In the genomic region with DNA sequence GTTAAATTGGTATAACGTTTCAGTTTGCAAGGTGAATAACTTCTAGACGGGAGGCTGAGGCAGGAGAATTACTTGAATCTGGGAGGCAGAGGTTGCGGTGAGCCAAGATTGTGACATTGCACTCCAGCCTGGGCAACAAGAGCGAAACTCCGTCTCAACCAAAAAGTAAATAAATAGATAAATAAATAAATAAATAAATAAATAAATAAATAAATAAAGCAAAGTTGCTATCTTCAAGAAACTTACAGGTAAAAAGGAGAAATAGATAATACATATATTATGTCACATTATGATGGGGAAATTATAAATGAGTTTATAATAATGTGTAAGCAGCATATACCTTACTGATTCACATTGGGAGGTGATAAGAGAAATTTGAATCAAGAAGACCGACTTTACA, we compare ENCODE assay signal across 39 cellular contexts.
"Had no signal": no experiment of that assay in that cellular context is flagged by ENCODE, and none has a peak within 500 bp of the region (broad histone marks: within the 10 kb centered on the region; RNA-seq: fewer than 3 reads in every experiment).

No MANE protein-coding gene starts in this region.

- H3K4me1 ChIP-seq: adrenal gland, ascending aorta, body of pancreas, breast epithelium had no signal

- H3K27me3 ChIP-seq: adrenal gland, ascending aorta, body of pancreas, brain microvascular endothelial cell, breast epithelium, cardiac muscle cell had no signal

- ATAC-seq: activated naive CD4-positive, alpha-beta T cell treated with anti-CD3 and anti-CD28 coated beads, Interleukin-2, amount 50 U/mL, for 72 hours; activated naive CD8-positive, alpha-beta T cell treated with anti-CD3 and anti-CD28 coated beads, Interleukin-2, amount 50 U/mL, for 24 hours; activated T-cell treated with anti-CD3 and anti-CD28 coated beads, Interleukin-2, amount 50 U/mL, for 4 hours; activated T-cell treated with anti-CD3 and anti-CD28 coated beads, Interleukin-2, amount 50 U/mL, for 72 hours; activated T-helper 17 cell treated with anti-CD3 and anti-CD28 coated beads, Interleukin-2, amount 50 U/mL, for 72 hours; body of pancreas had no signal

- H3K9me3 ChIP-seq: adrenal gland, ascending aorta, body of pancreas, breast epithelium had no signal

- H3K9me3 Mint-ChIP-seq: activated T-helper 1 cell treated with anti-CD3 and anti-CD28 coated beads, Interleukin-12 subunit alpha, Interleukin-12 subunit beta, Interleukin-2, Interleukin-4 antibody, amounts not matched to agents 30 ng/mL and 10 ng/mL and 1 ng/mL, durations not matched to agents 14 hours and 24 hours and 36 hours; brain; central memory CD8-positive, alpha-beta T cell had no signal

- FAIRE-seq: astrocyte, bronchial epithelial cell had no signal

- DNase-seq: activated effector memory CD4-positive, alpha-beta T cell treated with anti-CD3 and anti-CD28 coated beads, Interleukin-2, amount 50 U/mL, for 16 hours; activated effector memory CD4-positive, alpha-beta T cell treated with Interleukin-2 at 50 U/mL for 16 hours; activated gamma-delta T cell; activated gamma-delta T cell treated with Interleukin-2 at 50 U/mL for 16 hours; activated naive CD4-positive, alpha-beta T cell; activated naive CD4-positive, alpha-beta T cell treated with anti-CD3 and anti-CD28 coated beads for 36 hours; activated naive CD4-positive, alpha-beta T cell treated with anti-CD3 and anti-CD28 coated beads, Interleukin-2, amount 10 ng/mL, durations not matched to agents 7 days and 5 days; activated naive CD4-positive, alpha-beta T cell treated with anti-CD3 and anti-CD28 coated beads, Interleukin-2, amount 50 U/mL, for 16 hours; activated naive CD4-positive, alpha-beta T cell treated with Interleukin-2 at 50 U/mL for 16 hours; activated naive CD8-positive, alpha-beta T cell treated with anti-CD3 and anti-CD28 coated beads for 36 hours; activated naive CD8-positive, alpha-beta T cell treated with anti-CD3 and anti-CD28 coated beads, Interleukin-2, amount 10 ng/mL, durations not matched to agents 7 days and 5 days; activated naive CD8-positive, alpha-beta T cell treated with anti-CD3 and anti-CD28 coated beads, Interleukin-2, amount 50 U/mL, for 24 hours; activated T-cell treated with anti-CD3 and anti-CD28 coated beads, Interleukin-2, amount 50 U/mL, for 24 hours; activated T-cell treated with anti-CD3 and anti-CD28 coated beads, Interleukin-2, amount 50 U/mL, for 4 hours; activated T-cell treated with anti-CD3 and anti-CD28 coated beads, Interleukin-2, amount 50 U/mL, for 48 hours; activated T-cell treated with anti-CD3 and anti-CD28 coated beads, Interleukin-2, amount 50 U/mL, for 72 hours; adrenal gland; amniotic stem cell; amygdala; anterior cingulate cortex; aorta; body of pancreas; brain microvascular endothelial cell; caudate nucleus; central memory CD4-positive, alpha-beta T cell; cerebellar nuclear complex had no signal

- H3K27ac ChIP-seq: adrenal gland, ascending aorta, body of pancreas, brain microvascular endothelial cell, breast epithelium, cardiac muscle cell had no signal

- H3K4me3 ChIP-seq: adrenal gland, ascending aorta, body of pancreas, breast epithelium, cardiac muscle cell had no signal

- H3K27me3 Mint-ChIP-seq: activated naive CD4-positive, alpha-beta T cell treated with anti-CD3 and anti-CD28 coated beads, Interleukin-2, amount 10 ng/mL, durations not matched to agents 7 days and 5 days; activated naive CD4-positive, alpha-beta T cell treated with anti-CD3 and anti-CD28 coated beads, Interleukin-2, amount 50 U/mL, for 24 hours; activated naive CD8-positive, alpha-beta T cell; activated naive CD8-positive, alpha-beta T cell treated with anti-CD3 and anti-CD28 coated beads for 36 hours; activated naive CD8-positive, alpha-beta T cell treated with anti-CD3 and anti-CD28 coated beads, Interleukin-2, amount 10 ng/mL, durations not matched to agents 7 days and 5 days; activated naive CD8-positive, alpha-beta T cell treated with anti-CD3 and anti-CD28 coated beads, Interleukin-2, amount 50 U/mL, for 24 hours; activated T-cell treated with anti-CD3 and anti-CD28 coated beads, Interleukin-2, amount 50 U/mL, for 24 hours; activated T-helper 17 cell treated with anti-CD3 and anti-CD28 coated beads, Interleukin-2, amount 50 U/mL, for 72 hours; brain; central memory CD8-positive, alpha-beta T cell had no signal

- H3K27ac Mint-ChIP-seq: activated naive CD4-positive, alpha-beta T cell treated with anti-CD3 and anti-CD28 coated beads for 36 hours; activated naive CD4-positive, alpha-beta T cell treated with anti-CD3 and anti-CD28 coated beads, Interleukin-2, amount 10 ng/mL, durations not matched to agents 7 days and 5 days; activated naive CD4-positive, alpha-beta T cell treated with anti-CD3 and anti-CD28 coated beads, Interleukin-2, amount 50 U/mL, for 24 hours; activated naive CD4-positive, alpha-beta T cell treated with anti-CD3 and anti-CD28 coated beads, Interleukin-2, amount 50 U/mL, for 72 hours; activated naive CD8-positive, alpha-beta T cell; activated naive CD8-positive, alpha-beta T cell treated with anti-CD3 and anti-CD28 coated beads for 36 hours; activated naive CD8-positive, alpha-beta T cell treated with anti-CD3 and anti-CD28 coated beads, Interleukin-2, amount 10 ng/mL, durations not matched to agents 7 days and 5 days; activated naive CD8-positive, alpha-beta T cell treated with anti-CD3 and anti-CD28 coated beads, Interleukin-2, amount 50 U/mL, for 24 hours; activated T-cell treated with anti-CD3 and anti-CD28 coated beads, Interleukin-2, amount 50 U/mL, for 24 hours; activated T-cell treated with anti-CD3 and anti-CD28 coated beads, Interleukin-2, amount 50 U/mL, for 72 hours; activated T-helper 1 cell treated with anti-CD3 and anti-CD28 coated beads, Interleukin-12 subunit alpha, Interleukin-12 subunit beta, Interleukin-2, Interleukin-4 antibody, amounts not matched to agents 30 ng/mL and 10 ng/mL and 1 ng/mL, durations not matched to agents 14 hours and 24 hours and 36 hours; activated T-helper 17 cell treated with anti-CD3 and anti-CD28 coated beads, Interleukin-2, amount 50 U/mL, for 72 hours; activated T-helper 2 cell treated with anti-CD3 and anti-CD28 coated beads, Interferon-gamma antibody, Interleukin-2, Interleukin-4, amounts not matched to agents 10 μg/mL and 5 μg/mL and 100 μg/mL, durations not matched to agents 14 hours and 24 hours and 36 hours; brain had no signal

- H3K36me3 Mint-ChIP-seq: activated naive CD4-positive, alpha-beta T cell treated with anti-CD3 and anti-CD28 coated beads, Interleukin-2, amount 10 ng/mL, durations not matched to agents 7 days and 5 days; activated naive CD4-positive, alpha-beta T cell treated with anti-CD3 and anti-CD28 coated beads, Interleukin-2, amount 50 U/mL, for 24 hours; activated naive CD8-positive, alpha-beta T cell; activated naive CD8-positive, alpha-beta T cell treated with anti-CD3 and anti-CD28 coated beads for 36 hours; activated naive CD8-positive, alpha-beta T cell treated with anti-CD3 and anti-CD28 coated beads, Interleukin-2, amount 10 ng/mL, durations not matched to agents 7 days and 5 days; brain had no signal

- H3K36me3 ChIP-seq: adrenal gland, ascending aorta, brain microvascular endothelial cell, breast epithelium, cardiac muscle cell had no signal

- H3K4me1 Mint-ChIP-seq: activated naive CD4-positive, alpha-beta T cell treated with anti-CD3 and anti-CD28 coated beads, Interleukin-2, amount 10 ng/mL, durations not matched to agents 7 days and 5 days; activated naive CD4-positive, alpha-beta T cell treated with anti-CD3 and anti-CD28 coated beads, Interleukin-2, amount 50 U/mL, for 24 hours; activated naive CD8-positive, alpha-beta T cell treated with anti-CD3 and anti-CD28 coated beads for 36 hours; activated naive CD8-positive, alpha-beta T cell treated with anti-CD3 and anti-CD28 coated beads, Interleukin-2, amount 10 ng/mL, durations not matched to agents 7 days and 5 days; activated naive CD8-positive, alpha-beta T cell treated with anti-CD3 and anti-CD28 coated beads, Interleukin-2, amount 50 U/mL, for 24 hours; activated T-helper 17 cell treated with anti-CD3 and anti-CD28 coated beads, Interleukin-2, amount 50 U/mL, for 72 hours; brain; central memory CD8-positive, alpha-beta T cell had no signal

- H3K4me3 Mint-ChIP-seq: activated naive CD4-positive, alpha-beta T cell treated with anti-CD3 and anti-CD28 coated beads for 36 hours; activated naive CD4-positive, alpha-beta T cell treated with anti-CD3 and anti-CD28 coated beads, Interleukin-2, amount 10 ng/mL, durations not matched to agents 7 days and 5 days; activated naive CD4-positive, alpha-beta T cell treated with anti-CD3 and anti-CD28 coated beads, Interleukin-2, amount 50 U/mL, for 24 hours; activated naive CD8-positive, alpha-beta T cell; activated naive CD8-positive, alpha-beta T cell treated with anti-CD3 and anti-CD28 coated beads for 36 hours; activated naive CD8-positive, alpha-beta T cell treated with anti-CD3 and anti-CD28 coated beads, Interleukin-2, amount 10 ng/mL, durations not matched to agents 7 days and 5 days; activated naive CD8-positive, alpha-beta T cell treated with anti-CD3 and anti-CD28 coated beads, Interleukin-2, amount 50 U/mL, for 24 hours; activated T-cell treated with anti-CD3 and anti-CD28 coated beads, Interleukin-2, amount 50 U/mL, for 24 hours; activated T-cell treated with anti-CD3 and anti-CD28 coated beads, Interleukin-2, amount 50 U/mL, for 4 hours; activated T-cell treated with anti-CD3 and anti-CD28 coated beads, Interleukin-2, amount 50 U/mL, for 72 hours; activated T-helper 1 cell treated with anti-CD3 and anti-CD28 coated beads, Interleukin-12 subunit alpha, Interleukin-12 subunit beta, Interleukin-2, Interleukin-4 antibody, amounts not matched to agents 30 ng/mL and 10 ng/mL and 1 ng/mL, durations not matched to agents 14 hours and 24 hours and 36 hours; activated T-helper 17 cell treated with anti-CD3 and anti-CD28 coated beads, Interleukin-2, amount 50 U/mL, for 72 hours; brain; central memory CD8-positive, alpha-beta T cell had no signal
